1 cellular context compared by ENCODE assay signal in genomic region chr7:158026636-158027265, GRCh38.
TF ChIP-seq lines count a peak whose summit lies in the region.

No MANE protein-coding gene starts in this region.

TF ChIP-seq in H1, 55 proteins besides CTCF, POLR2A, EP300 and RAD21:
- TF ChIP-seq USF2 (IDR thresholded peaks at IDR 0.05; ENCODE audit: low read length) (no peak), ATF3 (IDR thresholded peaks at IDR 0.05; ENCODE audit: insufficient read depth, low read depth, low read length) (no peak), CHD1 (IDR thresholded peaks at IDR 0.05; ENCODE audit: low read depth, low read length) (no peak), SP1 (IDR thresholded peaks at IDR 0.05; ENCODE audit: low read depth, low read length) (no peak), ATF2 (IDR thresholded peaks at IDR 0.05; ENCODE audit: low read length) (no peak), MAX (IDR thresholded peaks at IDR 0.05) (no peak), RFX5 (IDR thresholded peaks at IDR 0.05; ENCODE audit: borderline replicate concordance, low read depth, low read length) (no peak), TEAD4 (IDR thresholded peaks at IDR 0.05; ENCODE audit: low read depth, low read length) (no peak), CHD2 (IDR thresholded peaks at IDR 0.05; ENCODE audit: low read length) (no peak), JUND (IDR thresholded peaks at IDR 0.05; ENCODE audit: low read length) (no peak), CEBPB (IDR thresholded peaks at IDR 0.05; ENCODE audit: low read depth, low read length) (no peak), KDM4A (IDR thresholded peaks at IDR 0.05; ENCODE audit: low read depth, low read length, severe bottlenecking) (no peak), SUZ12 (IDR thresholded peaks at IDR 0.05; ENCODE audit: low read length) (no peak), YY1 (IDR thresholded peaks at IDR 0.05; ENCODE audit: low read depth, low read length) (no peak), GTF2F1 (IDR thresholded peaks at IDR 0.05; ENCODE audit: borderline replicate concordance, low read depth, low read length) (no peak), SP4 (IDR thresholded peaks at IDR 0.05; ENCODE audit: low read length) (no peak), SP2 (IDR thresholded peaks at IDR 0.05; ENCODE audit: low read length) (no peak), KDM1A (IDR thresholded peaks at IDR 0.05; ENCODE audit: borderline replicate concordance, low read length) (no peak), SIX5 (IDR thresholded peaks at IDR 0.05; ENCODE audit: low read depth, low read length) (no peak), SIRT6 (IDR thresholded peaks at IDR 0.05; ENCODE audit: low read length) (no peak)
TF ChIP-seq in H1: peak in this region for 0.
